Comparison of ENCODE assay signal across 8 cellular contexts in the genomic region with DNA sequence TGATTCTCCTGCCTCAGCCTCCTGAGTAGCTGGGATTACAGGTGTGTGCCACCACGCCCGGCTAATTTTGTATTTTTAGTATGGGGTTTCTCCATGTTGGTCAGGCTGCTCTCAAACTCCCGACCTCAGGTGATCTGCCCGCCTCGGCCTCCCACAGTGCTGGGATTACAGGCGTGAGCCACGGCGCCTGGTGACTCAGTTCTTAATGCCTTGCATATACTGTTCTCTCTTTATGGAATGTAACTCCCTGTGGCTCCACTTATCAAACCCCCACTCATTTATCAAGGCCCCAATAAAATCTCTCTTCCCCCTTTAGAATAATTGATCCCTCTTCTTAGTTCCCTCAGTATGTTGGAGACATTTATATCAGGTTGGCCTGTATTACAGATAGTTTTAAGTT. TPM values are rescaled to one million over a fixed set of nuclear protein-coding genes. Genes with fewer than 3 reads are reported as not detected.
A peak's percentile ranks its signal among the peaks of the same experiment; 100 is the strongest.
DNase-seq lines count a peak whose midpoint lies in the region; ATAC-seq, FAIRE-seq and TF ChIP-seq lines count a peak whose summit lies in the region.
"Not testable (repeated sequence)": the region's sequence is repeated elsewhere in the genome, so short reads cannot be mapped to it uniquely, and the experiment has no call there.

No MANE protein-coding gene starts in this region.

- H3K9me3 ChIP-seq in BLaER1 treated with 17β-estradiol and CSF1 and Interleukin-3, amounts not matched to agents 10 nM and 100 nM (replicated peaks in 1 of 11); PC-3 (ENCODE audit: low read length); gastroesophageal sphincter; muscle layer of colon (ENCODE audit: low read length); skeletal muscle tissue (ENCODE audit: control insufficient read depth in 3 of 3, low read length in 3 of 3); upper lobe of left lung: not testable (repeated sequence)

- FAIRE-seq in bronchial epithelial cell (lab: Jason Lieb, UNC): not testable (repeated sequence)

- not testable (repeated sequence) for TF ChIP-seq CTCF in PC-3 (conservative IDR thresholded peaks at IDR 0.05; ENCODE audit: low read depth, low read length); bronchial epithelial cell (IDR thresholded peaks at IDR 0.05; ENCODE audit: insufficient read depth, low read length, severe bottlenecking); gastroesophageal sphincter (IDR thresholded peaks at IDR 0.05); upper lobe of left lung (IDR thresholded peaks at IDR 0.05)

- H3K36me3 ChIP-seq in BLaER1 treated with 17β-estradiol and CSF1 and Interleukin-3, amounts not matched to agents 10 nM and 100 nM: peaks cover 0 to 99% (median 58%) of the 10 kb centered on the region in 11 experiments; a peak in 18 of 22 replicates
- not testable (repeated sequence) for H3K36me3 ChIP-seq in PC-3 (ENCODE audit: low read depth, low read length); gastroesophageal sphincter; muscle layer of colon (ENCODE audit: insufficient read depth, low read length); skeletal muscle tissue (ENCODE audit: control insufficient read depth in 3 of 3, insufficient read depth in 3 of 3, low read length in 3 of 3); upper lobe of left lung
- H3K36me3 ChIP-seq in bronchial epithelial cell (ENCODE audit: control insufficient read depth, insufficient read depth, low read length): peaks cover 10% of the 10 kb centered on the region

- peak overlapping the region; percentile 60 for H3K27ac Mint-ChIP-seq in activated T-cell treated with anti-CD3 and anti-CD28 coated beads, Interleukin-2, amount 50 U/mL, for 24 hours

- not testable (repeated sequence) for H3K27me3 Mint-ChIP-seq in activated T-cell treated with anti-CD3 and anti-CD28 coated beads, Interleukin-2, amount 50 U/mL, for 24 hours

- peaks cover 23 to 100% (median 84%) of the 10 kb centered on the region in 10 experiments for H3K4me1 ChIP-seq in BLaER1 treated with 17β-estradiol and CSF1 and Interleukin-3, amounts not matched to agents 10 nM and 100 nM
- H3K4me1 ChIP-seq in PC-3 (ENCODE audit: insufficient read depth, low read length) (peaks cover 61% of the 10 kb centered on the region), gastroesophageal sphincter (peaks cover 32 to 100% (median 72%) of the 10 kb centered on the region in 3 donors), muscle layer of colon (ENCODE audit: insufficient read depth, low read length) (peaks cover 76% of the 10 kb centered on the region), skeletal muscle tissue (ENCODE audit: control insufficient read depth in 3 of 3, insufficient read depth in 3 of 3, low read length in 3 of 3) (peaks cover 64 to 75% (median 70%) of the 10 kb centered on the region in 3 donors), upper lobe of left lung (peaks cover 73 to 79% (median 76%) of the 10 kb centered on the region in 4 donors)

- H3K4me1 Mint-ChIP-seq in activated T-cell treated with anti-CD3 and anti-CD28 coated beads, Interleukin-2, amount 50 U/mL, for 24 hours (ENCODE audit: low read depth): peaks cover 88% of the 10 kb centered on the region

- not testable (repeated sequence) for BruUV-seq in PC-3 (replicated peaks; lab: Mats Ljungman, UMichigan)

- TF ChIP-seq POLR2A in gastroesophageal sphincter (IDR thresholded peaks at IDR 0.05); upper lobe of left lung (IDR thresholded peaks at IDR 0.05): not testable (repeated sequence)

- peak overlapping the region in 7 of 11 experiments; percentile 22 to 95 (median 90); a peak in 12 of 22 replicates for H3K4me2 ChIP-seq in BLaER1 treated with 17β-estradiol and CSF1 and Interleukin-3, amounts not matched to agents 10 nM and 100 nM
- 0 out of 2 replicates have a peak overlapping the region, but pooled peaks have one; percentile 53 for H3K4me2 ChIP-seq in PC-3 (ENCODE audit: low read length)

- DNase-seq in PC-3; activated T-cell treated with anti-CD3 and anti-CD28 coated beads, Interleukin-2, amount 50 U/mL, for 24 hours; upper lobe of left lung: not testable (repeated sequence)
- DNase-seq in bronchial epithelial cell (ENCODE audit: low read depth): peak; percentile 60

- peak overlapping the region in 2 of 11 experiments; percentile 40 to 80; a peak in 2 of 22 replicates for H3K27ac ChIP-seq in BLaER1 treated with 17β-estradiol and CSF1 and Interleukin-3, amounts not matched to agents 10 nM and 100 nM
- H3K27ac ChIP-seq in PC-3 (ENCODE audit: low read length): peak overlapping the region; percentile 57; the same call in 1 of the 2 replicates
- H3K27ac ChIP-seq in gastroesophageal sphincter: peak overlapping the region; percentile 67 to 97 (median 83)
- peak overlapping the region; percentile 62 for H3K27ac ChIP-seq in muscle layer of colon (ENCODE audit: low read depth, low read length)
- peak overlapping the region; percentile 36 for H3K27ac ChIP-seq in skeletal muscle tissue (ENCODE audit: low read depth, low read length)
- H3K27ac ChIP-seq in upper lobe of left lung: peak overlapping the region in 3 of 4 donors; percentile 84 to 93 (median 91)

- H3K9ac ChIP-seq in BLaER1 treated with 17β-estradiol and CSF1 and Interleukin-3, amounts not matched to agents 10 nM and 100 nM: peak overlapping the region in 2 of 11 experiments; percentile 47 to 67; a peak in 2 of 22 replicates
- not testable (repeated sequence) for H3K9ac ChIP-seq in PC-3 (ENCODE audit: low read length); muscle layer of colon (ENCODE audit: low read length); skeletal muscle tissue (ENCODE audit: low read depth in 1 of 3, low read length in 3 of 3)

- WGBS in gastroesophageal sphincter (ENCODE audit: low coverage in 1 of 2), 2 donors: 100% methylated on average over 8 of the region's 8 CpGs; no CpG with 5 or more reads in 1 of the 2 donors
- WGBS in upper lobe of left lung, 2 donors: 97% methylated on average over 8 of the region's 8 CpGs

- TF ChIP-seq EP300 in gastroesophageal sphincter (IDR thresholded peaks at IDR 0.05); upper lobe of left lung (IDR thresholded peaks at IDR 0.05): not testable (repeated sequence)

- intact Hi-C loops in PC-3 (cut with micrococcal nuclease): not testable (repeated sequence)

- not testable (repeated sequence) for H2AFZ ChIP-seq in PC-3 (ENCODE audit: low read length)

- H3K4me3 ChIP-seq in BLaER1 treated with 17β-estradiol and CSF1 and Interleukin-3, amounts not matched to agents 10 nM and 100 nM; PC-3 (ENCODE audit: low read length); bronchial epithelial cell (ENCODE audit: low read depth, low read length); gastroesophageal sphincter; muscle layer of colon (ENCODE audit: low read depth in 1 of 2, low read length in 2 of 2); skeletal muscle tissue (ENCODE audit: low read length in 3 of 3); upper lobe of left lung: not testable (repeated sequence)

- not testable (repeated sequence) for H3K9me2 ChIP-seq in PC-3 (replicated peaks; ENCODE audit: low read length)

- CTCF ChIA-PET in PC-3 (lab: Charles Lee): interaction anchor here (1.3 kb wide), 1 partner anchor 10 kb away, joined by 5 read pairs; no protein-coding TSS in a partner anchor

- ATAC-seq in PC-3; gastroesophageal sphincter; upper lobe of left lung (ENCODE audit: low FRiP score in 2 of 2): not testable (repeated sequence)

- H3K27me3 ChIP-seq in BLaER1 treated with 17β-estradiol and CSF1 and Interleukin-3, amounts not matched to agents 10 nM and 100 nM; PC-3 (ENCODE audit: low read length); bronchial epithelial cell (ENCODE audit: control insufficient read depth, insufficient read depth, low read length); gastroesophageal sphincter; muscle layer of colon (ENCODE audit: control insufficient read depth in 1 of 2, insufficient read depth in 2 of 2, low read length in 2 of 2); skeletal muscle tissue (ENCODE audit: control insufficient read depth in 3 of 3, insufficient read depth in 3 of 3, low read length in 3 of 3); upper lobe of left lung: not testable (repeated sequence)

- H4K20me1 ChIP-seq in BLaER1 treated with 17β-estradiol and CSF1 and Interleukin-3, amounts not matched to agents 10 nM and 100 nM: peaks cover 6 to 100% (median 100%) of the 10 kb centered on the region in 11 experiments; a peak in 21 of 22 replicates
- not testable (repeated sequence) for H4K20me1 ChIP-seq in PC-3 (ENCODE audit: low read length)

- H3K36me3 Mint-ChIP-seq in activated T-cell treated with anti-CD3 and anti-CD28 coated beads, Interleukin-2, amount 50 U/mL, for 24 hours (ENCODE audit: low read depth): not testable (repeated sequence)

- H3F3A ChIP-seq in PC-3 (ENCODE audit: low read length, unreplicated experiment): not testable (repeated sequence)

- H3K79me2 ChIP-seq in PC-3 (ENCODE audit: low read length): peaks cover 30% of the 10 kb centered on the region

- not testable (repeated sequence) for H3K4me3 Mint-ChIP-seq in activated T-cell treated with anti-CD3 and anti-CD28 coated beads, Interleukin-2, amount 50 U/mL, for 24 hours

- POLR2A ChIA-PET in PC-3 (lab: Charles Lee; ENCODE audit: unreplicated experiment): not testable (repeated sequence)

- H3K9me3 Mint-ChIP-seq in activated T-cell treated with anti-CD3 and anti-CD28 coated beads, Interleukin-2, amount 50 U/mL, for 24 hours: not testable (repeated sequence)

RNA-seq across cellular contexts. Expression of a gene that starts 16.9 kb away (rescaled TPM):
- total RNA-seq in PC-3 (2014; rRNA removed): 16.1 and 43.3 TPM in 2 replicates
- total RNA-seq in bronchial epithelial cell: 47.9 and 70.0 TPM in 2 replicates
- total RNA-seq in gastroesophageal sphincter: 10 to 100 TPM; 44.7 to 59.4 (median 55.5) TPM
- total RNA-seq in skeletal muscle tissue: 5.2 TPM
- 100 to 1,000 TPM in 3 of 6 donors, 10 to 100 TPM in 3; 59.6 to 126 (median 97.5) TPM for total RNA-seq in upper lobe of left lung
